13 cellular contexts compared by ENCODE assay signal in the genomic region with DNA sequence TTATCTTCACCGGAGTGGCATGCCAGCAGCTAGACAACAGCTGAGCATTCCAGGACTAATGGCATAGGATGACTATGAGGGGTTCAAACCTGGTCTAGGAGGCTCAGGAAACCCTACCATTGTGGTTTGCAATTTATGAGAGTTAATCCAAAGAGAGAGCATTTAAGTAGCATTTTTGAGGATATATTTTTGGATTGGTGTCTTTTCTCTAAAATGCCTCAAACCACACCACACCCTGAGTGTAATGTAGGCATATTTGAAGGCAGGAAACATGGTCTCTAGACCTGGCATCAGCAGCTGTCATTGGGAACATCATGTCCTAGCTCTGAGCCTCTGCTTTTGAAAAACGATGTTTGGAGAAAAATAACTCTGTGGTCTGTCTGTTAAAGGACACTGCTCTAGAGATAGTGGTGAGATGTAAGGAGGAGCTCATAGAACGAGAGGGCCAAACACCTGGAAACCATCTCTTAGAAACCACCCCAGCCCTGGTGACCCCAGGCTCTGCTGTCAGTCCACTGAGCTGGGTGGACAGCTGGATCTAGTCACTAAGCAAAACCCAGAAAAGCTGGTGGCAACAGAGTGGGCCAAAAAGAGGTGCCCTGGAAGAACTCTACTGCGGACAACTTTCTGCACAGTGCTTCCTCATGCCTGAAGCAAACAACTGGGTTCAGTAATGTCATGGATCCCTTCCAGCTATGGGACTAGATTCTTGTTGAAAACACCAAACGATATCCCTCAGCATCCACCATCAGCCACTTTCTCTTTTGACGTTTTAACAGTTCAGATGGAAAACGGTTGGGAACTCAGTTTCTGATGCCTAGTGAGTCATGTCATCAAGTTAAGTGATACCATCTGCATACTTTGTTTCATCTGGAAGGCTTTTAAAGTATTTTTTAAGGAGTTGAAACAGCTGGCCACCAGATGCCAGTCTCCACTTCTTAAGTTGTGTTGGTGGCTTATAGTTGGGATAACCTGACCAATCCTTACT.
DNase-seq lines count a peak whose midpoint lies in the region; ATAC-seq and TF ChIP-seq lines count a peak whose summit lies in the region.
"Had no signal": no experiment of that assay in that cellular context is flagged by ENCODE, and none has a peak within 500 bp of the region (broad histone marks: within the 10 kb centered on the region; RNA-seq: fewer than 3 reads in every experiment).

No MANE protein-coding gene starts in this region.

- H3K4me3 ChIP-seq in coronary artery (peak overlapping the region; percentile 3), upper lobe of left lung (no peak overlapping the region)
- H3K4me3 ChIP-seq: sigmoid colon had no signal

- H3K27me3 ChIP-seq in upper lobe of left lung = no peaks in the 10 kb centered on the region
- H3K27me3 ChIP-seq: sigmoid colon had no signal

- peaks cover 7% of the 10 kb centered on the region for H3K4me1 Mint-ChIP-seq in endothelial cell (ENCODE audit: unreplicated experiment)

- no peaks in the 10 kb centered on the region for H3K9me3 Mint-ChIP-seq in endothelial cell (ENCODE audit: unreplicated experiment)
- H3K9me3 Mint-ChIP-seq: activated T-helper 2 cell treated with anti-CD3 and anti-CD28 coated beads, Interferon-gamma antibody, Interleukin-2, Interleukin-4, amounts not matched to agents 10 μg/mL and 5 μg/mL and 100 μg/mL, durations not matched to agents 14 hours and 24 hours and 36 hours had no signal

- no peak for TF ChIP-seq EP300 in upper lobe of left lung (IDR thresholded peaks at IDR 0.05)

- no peak overlapping the region for H3K27ac Mint-ChIP-seq in endothelial cell (ENCODE audit: unreplicated experiment)
- H3K27ac Mint-ChIP-seq: activated T-helper 2 cell treated with anti-CD3 and anti-CD28 coated beads, Interferon-gamma antibody, Interleukin-2, Interleukin-4, amounts not matched to agents 10 μg/mL and 5 μg/mL and 100 μg/mL, durations not matched to agents 14 hours and 24 hours and 36 hours had no signal

- no peak for TF ChIP-seq POLR2A in upper lobe of left lung (IDR thresholded peaks at IDR 0.05)

- TF ChIP-seq CTCF in coronary artery (IDR thresholded peaks at IDR 0.05) (no peak), upper lobe of left lung (IDR thresholded peaks at IDR 0.05) (no peak), endothelial cell (IDR thresholded peaks at IDR 0.05; ENCODE audit: unreplicated experiment) (no peak)

- H3K27me3 Mint-ChIP-seq in endothelial cell (ENCODE audit: unreplicated experiment) = peaks cover 5% of the 10 kb centered on the region

- 62 to 69% methylated on average over 7 of the region's 7 CpGs for WGBS in upper lobe of left lung, 2 donors

- no peak overlapping the region for H3K4me3 Mint-ChIP-seq in endothelial cell (ENCODE audit: unreplicated experiment)
- H3K4me3 Mint-ChIP-seq: brain had no signal

- no peaks in the 10 kb centered on the region for H3K36me3 ChIP-seq in upper lobe of left lung
- H3K36me3 ChIP-seq: sigmoid colon had no signal

- H3K9me3 ChIP-seq in upper lobe of left lung = no peaks in the 10 kb centered on the region
- H3K9me3 ChIP-seq: sigmoid colon had no signal

- H3K36me3 Mint-ChIP-seq in endothelial cell (ENCODE audit: low read depth, unreplicated experiment) = no peaks in the 10 kb centered on the region
- H3K36me3 Mint-ChIP-seq: brain had no signal

- ATAC-seq in upper lobe of left lung (ENCODE audit: low FRiP score in 2 of 2) = peak; percentile 47 to 61
- no peak for ATAC-seq in HG02973 (IDR thresholded peaks at IDR 0.05; ENCODE audit: unreplicated experiment)

- H3K4me1 ChIP-seq in upper lobe of left lung = peaks cover 0 to 6% (median 0%) of the 10 kb centered on the region in 4 donors

- H3K27ac ChIP-seq in coronary artery (peak overlapping the region; percentile 44 to 59), upper lobe of left lung (peak overlapping the region in 3 of 4 donors; percentile 11 to 28 (median 11))

- DNase-seq in HCEC 1CT = peak; percentile 86
- no peak for DNase-seq in coronary artery (ENCODE audit: low spot score)
- peak; percentile 65 for DNase-seq in iris pigment epithelial cell (ENCODE audit: low read depth)
- DNase-seq in upper lobe of left lung = no peak
- no peak for DNase-seq in occipital lobe (lab: John Stamatoyannopoulos, UW)
- DNase-seq in stimulated activated CD4-positive, alpha-beta T cell treated with anti-CD3 and anti-CD28 coated beads, Interleukin-4, amount 100 ng/mL, for 1 hour = no peak
- DNase-seq in endothelial cell (ENCODE audit: low spot score) = no peak
- DNase-seq: activated CD4-positive, alpha-beta T cell treated with anti-CD3 and anti-CD28 coated beads for 48 hours; Calu3; sigmoid colon had no signal

Comparison
In these comparisons a context has a peak if more than half of its experiments do, and no peak if none do; other contexts are left out.
1. DNase-seq: peak in HCEC 1CT (single experiment) and iris pigment epithelial cell (single experiment); none in coronary artery (single experiment), upper lobe of left lung (0 of 2), occipital lobe (single experiment), stimulated activated CD4-positive, alpha-beta T cell treated with anti-CD3 and anti-CD28 coated beads, Interleukin-4, amount 100 ng/mL, for 1 hour (single experiment) and endothelial cell (single experiment).